ENCODE assay signal across 10 cellular contexts in the genomic region with DNA sequence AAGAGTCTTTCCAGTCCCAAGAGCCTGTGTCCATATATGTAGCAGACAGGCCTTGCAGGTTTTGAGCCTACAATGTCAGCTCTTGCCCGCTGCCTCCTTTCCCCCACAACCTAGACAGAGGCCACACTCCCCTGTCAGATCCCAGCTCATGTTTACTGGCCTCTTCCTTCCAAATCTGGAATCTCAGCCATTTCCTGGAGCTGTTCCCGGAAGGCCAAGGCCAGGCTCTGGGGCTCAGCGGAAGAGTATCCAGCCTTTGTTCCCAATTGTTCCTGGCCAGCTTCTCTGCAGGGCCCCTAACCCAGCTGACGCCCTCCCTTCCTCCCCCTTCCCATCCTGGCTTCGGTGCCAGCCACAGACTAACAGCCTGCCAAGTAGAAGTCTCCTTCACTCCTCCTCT. TPM values are rescaled to one million over a fixed set of nuclear protein-coding genes. Genes with fewer than 3 reads are reported as not detected.
DNase-seq lines count a peak whose midpoint lies in the region; ATAC-seq, FAIRE-seq and TF ChIP-seq lines count a peak whose summit lies in the region.
"Had no signal": no experiment of that assay in that cellular context is flagged by ENCODE, and none has a peak within 500 bp of the region (broad histone marks: within the 10 kb centered on the region; RNA-seq: fewer than 3 reads in every experiment).

No MANE protein-coding gene starts in this region.

- no peak for ATAC-seq in HG03280 (IDR thresholded peaks at IDR 0.05; ENCODE audit: unreplicated experiment)
- no peak for ATAC-seq in GM18517 (IDR thresholded peaks at IDR 0.05; ENCODE audit: unreplicated experiment)
- no peak for ATAC-seq in activated CD4-positive, alpha-beta T cell treated with anti-CD3 and anti-CD28 coated beads for 36 hours

- no peak for FAIRE-seq in urothelium cell line (lab: Jason Lieb, UNC)

- peaks cover 28% of the 10 kb centered on the region for H3K4me1 ChIP-seq in SJCRH30

- POLR2A ChIA-PET in activated CD4-positive, alpha-beta T cell treated with anti-CD3 and anti-CD28 coated beads for 36 hours (lab: Charles Lee), result no interaction called here

- intact Hi-C loops in activated CD4-positive, alpha-beta T cell treated with anti-CD3 and anti-CD28 coated beads for 36 hours (cut with DNase I, micrococcal nuclease), result no loop called here

- no peak for TF ChIP-seq CTCF in fibroblast of mammary gland (conservative IDR thresholded peaks at IDR 0.05; ENCODE audit: control insufficient read depth, insufficient read depth, low read depth, low read length)

- no peaks in the 10 kb centered on the region for H3K4me1 Mint-ChIP-seq in activated CD4-positive, alpha-beta T cell treated with anti-CD3 and anti-CD28 coated beads for 36 hours

- H3K36me3 Mint-ChIP-seq in activated CD4-positive, alpha-beta T cell treated with anti-CD3 and anti-CD28 coated beads for 36 hours (ENCODE audit: low read depth), result no peaks in the 10 kb centered on the region

- H3K4me3 Mint-ChIP-seq in activated CD4-positive, alpha-beta T cell treated with anti-CD3 and anti-CD28 coated beads for 36 hours, result no peak overlapping the region

- H3K27ac ChIP-seq in SJCRH30, result peak overlapping the region; percentile 75

- H3K4me3 ChIP-seq in SJCRH30 (no peak overlapping the region), fibroblast of mammary gland (ENCODE audit: control insufficient read depth, low read depth, low read length) (no peak overlapping the region)

- no peaks in the 10 kb centered on the region for H3K27me3 ChIP-seq in SJCRH30

- peaks cover 14% of the 10 kb centered on the region for H3K27me3 Mint-ChIP-seq in activated CD4-positive, alpha-beta T cell treated with anti-CD3 and anti-CD28 coated beads for 36 hours

- no peaks in the 10 kb centered on the region for H3K36me3 ChIP-seq in SJCRH30

- no peak overlapping the region for H3K27ac Mint-ChIP-seq in activated CD4-positive, alpha-beta T cell treated with anti-CD3 and anti-CD28 coated beads for 36 hours

- H3K9me3 ChIP-seq in SJCRH30 (replicated peaks), result no peaks in the 10 kb centered on the region

- CTCF ChIA-PET in activated CD4-positive, alpha-beta T cell treated with anti-CD3 and anti-CD28 coated beads for 36 hours (lab: Charles Lee), result no interaction called here

- DNase-seq in SJCRH30, result peak in 1 of 2 experiments; percentile 51
- peak; percentile 78 for DNase-seq in fibroblast of mammary gland (ENCODE audit: low read depth)
- peak; percentile 36 for DNase-seq in middle frontal gyrus (ENCODE audit: extremely low spot score, low spot score)
- DNase-seq in urothelium cell line (ENCODE audit: low spot score), result peak; percentile 27
- DNase-seq in activated CD4-positive, CD25-positive, alpha-beta regulatory T cell treated with anti-CD3 and anti-CD28 coated beads, Interleukin-2, amount 50 U/mL, for 72 hours, result no peak
- DNase-seq in activated CD4-positive, alpha-beta T cell treated with anti-CD3 and anti-CD28 coated beads for 36 hours, result no peak
- DNase-seq: RPMI8226 had no signal

- no peaks in the 10 kb centered on the region for H3K9me3 Mint-ChIP-seq in activated CD4-positive, alpha-beta T cell treated with anti-CD3 and anti-CD28 coated beads for 36 hours (ENCODE audit: low read depth)

RNA-seq across cellular contexts. Expression of gene ROBO4, which starts 1.0 kb away (rescaled TPM):
- total RNA-seq in SJCRH30 (2014; rRNA removed; shearing (Covaris generic)), result 0.10 and 0.22 TPM in 2 replicates
- total RNA-seq in activated CD4-positive, alpha-beta T cell treated with anti-CD3 and anti-CD28 coated beads for 36 hours, result not detected

RNA-seq across cellular contexts. Expression of gene HEPN1, which starts 20.3 kb away (rescaled TPM):
- total RNA-seq in SJCRH30 (2014; rRNA removed; shearing (Covaris generic)), result not detected in 2 replicates
- not detected for total RNA-seq in activated CD4-positive, alpha-beta T cell treated with anti-CD3 and anti-CD28 coated beads for 36 hours
- total RNA-seq: lower leg skin had no signal

RNA-seq across cellular contexts. Expression of gene ROBO3, which starts 33.5 kb away (rescaled TPM):
- total RNA-seq in SJCRH30 (2014; rRNA removed; shearing (Covaris generic)), result 5.1 and 7.0 TPM in 2 replicates
- total RNA-seq in activated CD4-positive, alpha-beta T cell treated with anti-CD3 and anti-CD28 coated beads for 36 hours, result 10 to 100 TPM; 21.9 to 26.1 TPM

RNA-seq across cellular contexts. Expression of gene HEPACAM, which starts 37.1 kb away (rescaled TPM):
- 0.05 TPM in 1 of 2 replicates, not detected in the other for total RNA-seq in SJCRH30 (2014; rRNA removed; shearing (Covaris generic))
- not detected for total RNA-seq in activated CD4-positive, alpha-beta T cell treated with anti-CD3 and anti-CD28 coated beads for 36 hours

RNA-seq across cellular contexts. Expression of gene CCDC15, which starts 55.3 kb away (rescaled TPM):
- 10.2 and 11.5 TPM in 2 replicates for total RNA-seq in SJCRH30 (2014; rRNA removed; shearing (Covaris generic))
- total RNA-seq in activated CD4-positive, alpha-beta T cell treated with anti-CD3 and anti-CD28 coated beads for 36 hours, result 1 to 10 TPM; 5.6 to 6.7 TPM

Comparison
In these comparisons a context has a peak if more than half of its experiments do, and no peak if none do; other contexts are left out.
1. DNase-seq: peak in fibroblast of mammary gland (single experiment), middle frontal gyrus (single experiment) and urothelium cell line (single experiment); none in activated CD4-positive, CD25-positive, alpha-beta regulatory T cell treated with anti-CD3 and anti-CD28 coated beads, Interleukin-2, amount 50 U/mL, for 72 hours (single experiment) and activated CD4-positive, alpha-beta T cell treated with anti-CD3 and anti-CD28 coated beads for 36 hours (single experiment).